ENCODE assay signal across 8 cellular contexts in the genomic region with DNA sequence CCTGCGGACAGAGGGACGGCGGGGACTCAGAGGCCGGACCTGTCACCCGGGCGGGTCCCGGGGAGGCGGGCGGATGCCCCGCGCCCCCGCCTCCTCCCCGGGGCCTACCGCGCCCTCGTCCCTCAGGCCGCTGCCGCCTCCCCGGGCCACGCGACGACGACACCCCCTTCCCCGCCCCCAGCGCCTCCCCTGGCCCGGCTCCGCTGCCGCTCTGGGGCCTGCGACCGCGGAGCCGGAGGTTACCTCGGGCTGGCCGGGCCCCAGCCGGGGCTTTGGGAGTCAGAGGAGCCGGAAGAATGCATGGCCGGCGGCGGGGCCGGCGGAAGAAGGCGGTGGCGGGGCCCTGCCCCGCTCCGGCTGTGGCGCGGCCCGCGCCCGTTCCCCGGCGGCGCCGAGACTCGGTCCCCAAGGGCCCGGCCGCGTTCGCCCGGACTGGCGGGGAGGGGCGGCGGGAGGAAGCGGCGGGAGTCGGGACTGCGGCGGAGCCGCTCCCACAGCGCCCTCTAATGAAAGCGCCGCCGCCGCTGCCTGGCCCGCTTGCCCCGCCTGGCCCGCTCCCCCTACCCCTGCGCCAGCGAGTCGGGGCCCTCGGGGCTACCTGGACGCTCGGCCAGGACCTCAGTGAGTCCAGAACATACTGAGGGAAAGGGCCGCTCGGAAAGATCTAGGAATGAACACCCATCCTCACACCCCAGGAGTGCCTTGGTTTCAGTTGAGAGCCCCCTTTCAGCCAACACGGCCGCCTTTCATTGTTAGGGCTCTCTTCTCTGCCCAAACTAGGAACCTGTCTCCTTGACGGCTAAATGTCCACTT. TPM values are rescaled to one million over a fixed set of nuclear protein-coding genes. Genes with fewer than 3 reads are reported as not detected.
A peak's percentile ranks its signal among the peaks of the same experiment; 100 is the strongest.
DNase-seq lines count a peak whose midpoint lies in the region; ATAC-seq and TF ChIP-seq lines count a peak whose summit lies in the region.

A gene with protein sequence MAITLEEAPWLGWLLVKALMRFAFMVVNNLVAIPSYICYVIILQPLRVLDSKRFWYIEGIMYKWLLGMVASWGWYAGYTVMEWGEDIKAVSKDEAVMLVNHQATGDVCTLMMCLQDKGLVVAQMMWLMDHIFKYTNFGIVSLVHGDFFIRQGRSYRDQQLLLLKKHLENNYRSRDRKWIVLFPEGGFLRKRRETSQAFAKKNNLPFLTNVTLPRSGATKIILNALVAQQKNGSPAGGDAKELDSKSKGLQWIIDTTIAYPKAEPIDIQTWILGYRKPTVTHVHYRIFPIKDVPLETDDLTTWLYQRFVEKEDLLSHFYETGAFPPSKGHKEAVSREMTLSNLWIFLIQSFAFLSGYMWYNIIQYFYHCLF (minus strand): TSS at position 434 of the 813 bp plus-strand sequence. CDS start 1,467 bp downstream, outside the sequence.

- peak within 1 kb of the TSS; percentile 52 to 87 (median 73) for H3K4me3 ChIP-seq in dorsolateral prefrontal cortex
- peak within 1 kb of the TSS; percentile 79 for H3K4me3 ChIP-seq in lower leg skin (ENCODE audit: low read depth, poor library complexity, severe bottlenecking)

- 0 to 1% methylated on average over 35 to 39 of the region's 88 CpGs for WGBS in lower leg skin, 2 donors

- TF ChIP-seq POLR2A in lower leg skin (IDR thresholded peaks at IDR 0.05) = no peak

- H3K27ac ChIP-seq in dorsolateral prefrontal cortex = peak within 1 kb of the TSS; percentile 76 to 97 (median 91)

- H3K27me3 ChIP-seq in dorsolateral prefrontal cortex = no peaks in the 10 kb centered on the region

- DNase-seq in AG09319 (ENCODE audit: extremely low read depth, low read depth) = no peak
- peak; percentile 71 for DNase-seq in NCI-H510A treated with DMSO at 0.1 percent for 48 hours (lab: John Stamatoyannopoulos, UW)
- peak; percentile 73 to 78 for DNase-seq in activated CD4-positive, alpha-beta T cell treated with anti-CD3 and anti-CD28 coated beads, Interleukin-2, amount 50 U/mL, for 48 hours
- peak; percentile 55 to 88 (median 78) for DNase-seq in dorsolateral prefrontal cortex
- peak; percentile 19 to 95 for DNase-seq in lower leg skin (ENCODE audit: low spot score in 2 of 2)
- peak; percentile 34 to 64 (median 43) for DNase-seq in stimulated activated CD4-positive, alpha-beta T cell treated with anti-CD3 and anti-CD28 coated beads, TNF-alpha, amount 100 ng/mL, for 1 hour (ENCODE audit: low read depth in 3 of 3, low spot score in 1 of 3)

- TF ChIP-seq CTCF in AG09319 (IDR thresholded peaks at IDR 0.05; ENCODE audit: low read depth, low read length) = peak; percentile 40
- peak; percentile 19 to 93 (median 76) for TF ChIP-seq CTCF in dorsolateral prefrontal cortex (IDR thresholded peaks at IDR 0.05 in 54 of 56, conservative IDR thresholded peaks at IDR 0.05 in 2 of 56; ENCODE audit: low read depth in 1 of 56, partially characterized antibody in 56 of 56)
- no peak for TF ChIP-seq CTCF in lower leg skin (IDR thresholded peaks at IDR 0.05)

- intact Hi-C loops in dorsolateral prefrontal cortex (cut with DNase I) = loop anchor here (1.0 to 5.0 kb wide), 6 partner anchors 94 to 207 kb away; a partner anchor contains a TSS
- intact Hi-C loops in lower leg skin (cut with DNase I; ENCODE audit: low total_unique reads) = no loop called here

- ATAC-seq in GM18868 (IDR thresholded peaks at IDR 0.05; ENCODE audit: unreplicated experiment) (peak; percentile 64), HG03135 (IDR thresholded peaks at IDR 0.05; ENCODE audit: unreplicated experiment) (peak; percentile 63)

RNA-seq across cellular contexts. Expression of the gene that starts here (rescaled TPM):
- 100 to 1,000 TPM in 15 of 120 experiments, 10 to 100 TPM in 105; 38.8 to 131 (median 83.4) TPM for total RNA-seq in dorsolateral prefrontal cortex
- 10 to 100 TPM; 13.7 to 86.3 (median 26.7) TPM for total RNA-seq in lower leg skin

Comparison
In these comparisons a context has a peak if more than half of its experiments do, and no peak if none do; other contexts are left out.
1. CTCF ChIP-seq: peak in AG09319 (single experiment) and dorsolateral prefrontal cortex (56 of 56); none in lower leg skin (0 of 3).